ENCODE assay signal across 8 cellular contexts in the genomic region with DNA sequence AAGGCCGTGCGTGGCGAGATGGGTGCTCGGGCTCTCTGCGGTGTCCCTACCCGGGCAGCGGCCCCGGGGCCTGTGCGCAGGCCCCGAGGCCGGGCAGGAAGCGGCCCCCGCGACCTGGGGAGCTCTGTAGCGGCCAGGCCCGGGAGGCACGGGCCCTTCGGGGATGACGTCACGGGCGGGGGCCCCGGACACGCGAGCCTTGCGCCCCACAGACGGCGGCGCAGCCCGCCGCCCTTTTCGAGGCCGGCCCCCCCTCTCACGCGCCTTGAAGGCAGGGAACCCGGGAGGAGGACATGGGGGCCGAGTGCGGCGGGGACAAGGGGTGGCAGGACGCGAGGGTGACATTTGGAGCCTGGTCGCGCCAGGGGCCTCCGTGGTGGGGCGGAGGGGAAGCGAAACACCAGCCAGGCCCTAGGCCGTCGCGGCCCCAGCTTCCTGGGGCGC. TPM values are rescaled to one million over a fixed set of nuclear protein-coding genes. Genes with fewer than 3 reads are reported as not detected.
A peak's percentile ranks its signal among the peaks of the same experiment; 100 is the strongest.
DNase-seq lines count a peak whose midpoint lies in the region; ATAC-seq, FAIRE-seq and TF ChIP-seq lines count a peak whose summit lies in the region.

No MANE protein-coding gene starts in this region.

- no peaks in the 10 kb centered on the region for H3K36me3 Mint-ChIP-seq in activated T-helper 17 cell treated with anti-CD3 and anti-CD28 coated beads, Interleukin-2, amount 50 U/mL, for 72 hours (ENCODE audit: low read depth)

- no peaks in the 10 kb centered on the region for H3K9me3 ChIP-seq in ES-I3 (ENCODE audit: control insufficient read depth, insufficient read depth, low read length)
- no peaks in the 10 kb centered on the region for H3K9me3 ChIP-seq in GM23248 (ENCODE audit: low read depth)
- H3K9me3 ChIP-seq in neuron (ENCODE audit: low read length): no peaks in the 10 kb centered on the region

- H3K79me2 ChIP-seq in GM23248 (ENCODE audit: insufficient read depth): peaks cover 57% of the 10 kb centered on the region

- no peaks in the 10 kb centered on the region for H4K20me1 ChIP-seq in GM23248 (ENCODE audit: insufficient read depth)

- peaks cover 6% of the 10 kb centered on the region for H3K4me1 Mint-ChIP-seq in activated T-helper 17 cell treated with anti-CD3 and anti-CD28 coated beads, Interleukin-2, amount 50 U/mL, for 72 hours

- H3K4me3 Mint-ChIP-seq in activated T-helper 17 cell treated with anti-CD3 and anti-CD28 coated beads, Interleukin-2, amount 50 U/mL, for 72 hours: peak overlapping the region; percentile 80

- TF ChIP-seq CTCF in fibroblast of villous mesenchyme (IDR thresholded peaks at IDR 0.05; ENCODE audit: insufficient read depth, low read depth, low read length): no peak

- H3K9ac ChIP-seq in ES-I3 (ENCODE audit: low read depth, low read length) (peak overlapping the region; percentile 83), GM23248 (peak overlapping the region; percentile 95)

- peak overlapping the region; percentile 61 for H2AFZ ChIP-seq in GM23248
- no peak overlapping the region for H2AFZ ChIP-seq in neuron (ENCODE audit: low read depth, low read length)

- ATAC-seq in activated T-helper 17 cell treated with anti-CD3 and anti-CD28 coated beads, Interleukin-2, amount 50 U/mL, for 72 hours (replicated peaks): peak; percentile 70

- H3K4me2 ChIP-seq in GM23248 (ENCODE audit: unreplicated experiment): peak overlapping the region; percentile 76

- WGBS in GM23248 (ENCODE audit: low coverage in 1 of 2, low lambda C conversion rate in 2 of 2, missing lambda C conversion rate in 2 of 2), 2 experiments: 1 to 2% methylated on average over 32 to 43 of the region's 49 CpGs

- in situ Hi-C loops in GM23248 (cut with MboI): loop anchor here (25.0 kb wide), 2 partner anchors 180 to 355 kb away; a partner anchor contains a TSS

- no peaks in the 10 kb centered on the region for H3K27me3 Mint-ChIP-seq in activated T-helper 17 cell treated with anti-CD3 and anti-CD28 coated beads, Interleukin-2, amount 50 U/mL, for 72 hours

- FAIRE-seq in urothelium cell line (lab: Jason Lieb, UNC): no peak

- peaks cover 23% of the 10 kb centered on the region for H3K4me1 ChIP-seq in ES-I3 (ENCODE audit: insufficient read depth, low read length)
- peaks cover 30% of the 10 kb centered on the region for H3K4me1 ChIP-seq in GM23248 (ENCODE audit: insufficient read depth)
- H3K4me1 ChIP-seq in neuron (ENCODE audit: insufficient read depth, low read length): peaks cover 43% of the 10 kb centered on the region

- peak; percentile 76 for DNase-seq in GM23248
- peak; percentile 24 to 80 for DNase-seq in NOMO-1 (lab: John Stamatoyannopoulos, UW; ENCODE audit: unreplicated experiment in 2 of 2)
- DNase-seq in fibroblast of villous mesenchyme (ENCODE audit: low read depth): peak; percentile 50
- peak; percentile 48 for DNase-seq in urothelium cell line (ENCODE audit: low spot score)
- no peak for DNase-seq in T1000 (lab: John Stamatoyannopoulos, UW)

- peak overlapping the region; percentile 96 for H3K27ac ChIP-seq in GM23248

- H3K9me2 ChIP-seq in GM23248 (ENCODE audit: insufficient read depth): no peaks in the 10 kb centered on the region

- H3K27me3 ChIP-seq in GM23248 (replicated peaks; ENCODE audit: insufficient read depth) (no peaks in the 10 kb centered on the region), neuron (ENCODE audit: insufficient read depth, low read length) (no peaks in the 10 kb centered on the region)

- no peaks in the 10 kb centered on the region for H3K9me3 Mint-ChIP-seq in activated T-helper 17 cell treated with anti-CD3 and anti-CD28 coated beads, Interleukin-2, amount 50 U/mL, for 72 hours

- H3F3A ChIP-seq in GM23248 (ENCODE audit: insufficient read depth): peaks cover 23% of the 10 kb centered on the region

- H3K36me3 ChIP-seq in ES-I3 (ENCODE audit: insufficient read depth, low read length) (no peaks in the 10 kb centered on the region), GM23248 (ENCODE audit: low read depth) (no peaks in the 10 kb centered on the region), neuron (ENCODE audit: insufficient read depth, low read length) (no peaks in the 10 kb centered on the region)

- peak overlapping the region; percentile 54 for H3K27ac Mint-ChIP-seq in activated T-helper 17 cell treated with anti-CD3 and anti-CD28 coated beads, Interleukin-2, amount 50 U/mL, for 72 hours

- H3K4me3 ChIP-seq in GM23248: peak overlapping the region; percentile 75
- H3K4me3 ChIP-seq in fibroblast of villous mesenchyme (ENCODE audit: low read depth, low read length): peak overlapping the region; percentile 72
- H3K4me3 ChIP-seq in neuron (ENCODE audit: low read length): peak overlapping the region; percentile 66

RNA-seq across cellular contexts. Expression of a gene that starts 1.1 kb away (rescaled TPM):
- 9.1 and 17.8 TPM in 2 replicates for total RNA-seq in GM23248 (2014; rRNA removed; shearing (Covaris generic))
- polyA plus RNA-seq in GM23248 (2016; fragmentation: Nextera tagmentation; extraction: Ambion mirVana): 4.4 and 5.2 TPM in 2 replicates
- 10 to 100 TPM in 1 of 2 donors, 1 to 10 TPM in 1; 7.0 to 16.0 TPM for total RNA-seq in activated T-helper 17 cell treated with anti-CD3 and anti-CD28 coated beads, Interleukin-2, amount 50 U/mL, for 72 hours
- total RNA-seq in fibroblast of villous mesenchyme: 16.0 and 24.2 TPM in 2 replicates
